In the genomic region with DNA sequence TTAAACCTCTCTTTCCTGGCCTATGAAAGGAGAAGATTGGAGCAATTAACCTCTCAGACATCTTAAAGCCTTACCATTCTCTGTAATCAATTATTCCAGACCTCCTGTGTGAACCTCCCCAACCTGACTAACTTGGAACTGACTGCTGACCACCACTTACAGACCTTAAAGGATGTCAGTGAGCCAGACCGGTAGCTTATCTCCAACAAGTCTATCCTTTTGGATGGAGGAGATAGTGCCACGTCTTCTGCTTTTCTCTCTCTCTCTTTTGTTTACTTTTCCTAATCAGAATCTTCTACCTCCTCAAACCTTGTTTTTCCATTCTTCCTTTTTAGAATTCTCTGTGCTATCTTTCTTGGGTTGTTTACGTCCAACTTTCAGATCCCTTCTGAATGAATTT, we compare ENCODE assay signal across 1 cellular context.
TF ChIP-seq lines count a peak whose summit lies in the region.

No MANE protein-coding gene starts in this region.

TF ChIP-seq in K562, 482 proteins besides CTCF, POLR2A, EP300 and RAD21 (continued from another document):
- TF ChIP-seq MED1 (CRISPR knock-in tag; IDR thresholded peaks at IDR 0.05; ENCODE audit: borderline replicate concordance): no peak
- peak; percentile 39; the same call in 1 of the 2 replicates for TF ChIP-seq CXXC5 (CRISPR knock-in tag; IDR thresholded peaks at IDR 0.05)
- no peak for TF ChIP-seq MYNN (IDR thresholded peaks at IDR 0.05)
- TF ChIP-seq MYNN (CRISPR knock-in tag; IDR thresholded peaks at IDR 0.05): no peak
- TF ChIP-seq TRIM24 (IDR thresholded peaks at IDR 0.05): no peak
- TF ChIP-seq ZNF217 (CRISPR knock-in tag; IDR thresholded peaks at IDR 0.05): no peak
- no peak for TF ChIP-seq RB1 (IDR thresholded peaks at IDR 0.05; ENCODE audit: low read depth)
- TF ChIP-seq NBN (IDR thresholded peaks at IDR 0.05; ENCODE audit: low read depth): no peak
- no peak for TF ChIP-seq MCM7 (IDR thresholded peaks at IDR 0.05)
- TF ChIP-seq KLF13 (tag; IDR thresholded peaks at IDR 0.05; ENCODE audit: borderline replicate concordance, low read depth): no peak
- no peak for TF ChIP-seq U2AF2 (optimal IDR thresholded peaks at IDR 0.05; ENCODE audit: low read depth, low read length)
- TF ChIP-seq, protein P1, sequence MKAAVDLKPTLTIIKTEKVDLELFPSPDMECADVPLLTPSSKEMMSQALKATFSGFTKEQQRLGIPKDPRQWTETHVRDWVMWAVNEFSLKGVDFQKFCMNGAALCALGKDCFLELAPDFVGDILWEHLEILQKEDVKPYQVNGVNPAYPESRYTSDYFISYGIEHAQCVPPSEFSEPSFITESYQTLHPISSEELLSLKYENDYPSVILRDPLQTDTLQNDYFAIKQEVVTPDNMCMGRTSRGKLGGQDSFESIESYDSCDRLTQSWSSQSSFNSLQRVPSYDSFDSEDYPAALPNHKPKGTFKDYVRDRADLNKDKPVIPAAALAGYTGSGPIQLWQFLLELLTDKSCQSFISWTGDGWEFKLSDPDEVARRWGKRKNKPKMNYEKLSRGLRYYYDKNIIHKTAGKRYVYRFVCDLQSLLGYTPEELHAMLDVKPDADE (conservative IDR thresholded peaks at IDR 0.05; ENCODE audit: control insufficient read depth, low read depth, low read length): no peak
- TF ChIP-seq SMARCA4 (IDR thresholded peaks at IDR 0.05): no peak
- TF ChIP-seq ARID1B (IDR thresholded peaks at IDR 0.05): peak; percentile 80
- TF ChIP-seq NCOA6 (IDR thresholded peaks at IDR 0.05): no peak
- TF ChIP-seq, protein P2, sequence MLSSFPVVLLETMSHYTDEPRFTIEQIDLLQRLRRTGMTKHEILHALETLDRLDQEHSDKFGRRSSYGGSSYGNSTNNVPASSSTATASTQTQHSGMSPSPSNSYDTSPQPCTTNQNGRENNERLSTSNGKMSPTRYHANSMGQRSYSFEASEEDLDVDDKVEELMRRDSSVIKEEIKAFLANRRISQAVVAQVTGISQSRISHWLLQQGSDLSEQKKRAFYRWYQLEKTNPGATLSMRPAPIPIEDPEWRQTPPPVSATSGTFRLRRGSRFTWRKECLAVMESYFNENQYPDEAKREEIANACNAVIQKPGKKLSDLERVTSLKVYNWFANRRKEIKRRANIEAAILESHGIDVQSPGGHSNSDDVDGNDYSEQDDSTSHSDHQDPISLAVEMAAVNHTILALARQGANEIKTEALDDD (IDR thresholded peaks at IDR 0.05): peak; percentile 68
- no peak for TF ChIP-seq POLR3A (IDR thresholded peaks at IDR 0.05; ENCODE audit: borderline replicate concordance, extremely low read depth, insufficient read depth, insufficient read length)
- TF ChIP-seq, protein P3, sequence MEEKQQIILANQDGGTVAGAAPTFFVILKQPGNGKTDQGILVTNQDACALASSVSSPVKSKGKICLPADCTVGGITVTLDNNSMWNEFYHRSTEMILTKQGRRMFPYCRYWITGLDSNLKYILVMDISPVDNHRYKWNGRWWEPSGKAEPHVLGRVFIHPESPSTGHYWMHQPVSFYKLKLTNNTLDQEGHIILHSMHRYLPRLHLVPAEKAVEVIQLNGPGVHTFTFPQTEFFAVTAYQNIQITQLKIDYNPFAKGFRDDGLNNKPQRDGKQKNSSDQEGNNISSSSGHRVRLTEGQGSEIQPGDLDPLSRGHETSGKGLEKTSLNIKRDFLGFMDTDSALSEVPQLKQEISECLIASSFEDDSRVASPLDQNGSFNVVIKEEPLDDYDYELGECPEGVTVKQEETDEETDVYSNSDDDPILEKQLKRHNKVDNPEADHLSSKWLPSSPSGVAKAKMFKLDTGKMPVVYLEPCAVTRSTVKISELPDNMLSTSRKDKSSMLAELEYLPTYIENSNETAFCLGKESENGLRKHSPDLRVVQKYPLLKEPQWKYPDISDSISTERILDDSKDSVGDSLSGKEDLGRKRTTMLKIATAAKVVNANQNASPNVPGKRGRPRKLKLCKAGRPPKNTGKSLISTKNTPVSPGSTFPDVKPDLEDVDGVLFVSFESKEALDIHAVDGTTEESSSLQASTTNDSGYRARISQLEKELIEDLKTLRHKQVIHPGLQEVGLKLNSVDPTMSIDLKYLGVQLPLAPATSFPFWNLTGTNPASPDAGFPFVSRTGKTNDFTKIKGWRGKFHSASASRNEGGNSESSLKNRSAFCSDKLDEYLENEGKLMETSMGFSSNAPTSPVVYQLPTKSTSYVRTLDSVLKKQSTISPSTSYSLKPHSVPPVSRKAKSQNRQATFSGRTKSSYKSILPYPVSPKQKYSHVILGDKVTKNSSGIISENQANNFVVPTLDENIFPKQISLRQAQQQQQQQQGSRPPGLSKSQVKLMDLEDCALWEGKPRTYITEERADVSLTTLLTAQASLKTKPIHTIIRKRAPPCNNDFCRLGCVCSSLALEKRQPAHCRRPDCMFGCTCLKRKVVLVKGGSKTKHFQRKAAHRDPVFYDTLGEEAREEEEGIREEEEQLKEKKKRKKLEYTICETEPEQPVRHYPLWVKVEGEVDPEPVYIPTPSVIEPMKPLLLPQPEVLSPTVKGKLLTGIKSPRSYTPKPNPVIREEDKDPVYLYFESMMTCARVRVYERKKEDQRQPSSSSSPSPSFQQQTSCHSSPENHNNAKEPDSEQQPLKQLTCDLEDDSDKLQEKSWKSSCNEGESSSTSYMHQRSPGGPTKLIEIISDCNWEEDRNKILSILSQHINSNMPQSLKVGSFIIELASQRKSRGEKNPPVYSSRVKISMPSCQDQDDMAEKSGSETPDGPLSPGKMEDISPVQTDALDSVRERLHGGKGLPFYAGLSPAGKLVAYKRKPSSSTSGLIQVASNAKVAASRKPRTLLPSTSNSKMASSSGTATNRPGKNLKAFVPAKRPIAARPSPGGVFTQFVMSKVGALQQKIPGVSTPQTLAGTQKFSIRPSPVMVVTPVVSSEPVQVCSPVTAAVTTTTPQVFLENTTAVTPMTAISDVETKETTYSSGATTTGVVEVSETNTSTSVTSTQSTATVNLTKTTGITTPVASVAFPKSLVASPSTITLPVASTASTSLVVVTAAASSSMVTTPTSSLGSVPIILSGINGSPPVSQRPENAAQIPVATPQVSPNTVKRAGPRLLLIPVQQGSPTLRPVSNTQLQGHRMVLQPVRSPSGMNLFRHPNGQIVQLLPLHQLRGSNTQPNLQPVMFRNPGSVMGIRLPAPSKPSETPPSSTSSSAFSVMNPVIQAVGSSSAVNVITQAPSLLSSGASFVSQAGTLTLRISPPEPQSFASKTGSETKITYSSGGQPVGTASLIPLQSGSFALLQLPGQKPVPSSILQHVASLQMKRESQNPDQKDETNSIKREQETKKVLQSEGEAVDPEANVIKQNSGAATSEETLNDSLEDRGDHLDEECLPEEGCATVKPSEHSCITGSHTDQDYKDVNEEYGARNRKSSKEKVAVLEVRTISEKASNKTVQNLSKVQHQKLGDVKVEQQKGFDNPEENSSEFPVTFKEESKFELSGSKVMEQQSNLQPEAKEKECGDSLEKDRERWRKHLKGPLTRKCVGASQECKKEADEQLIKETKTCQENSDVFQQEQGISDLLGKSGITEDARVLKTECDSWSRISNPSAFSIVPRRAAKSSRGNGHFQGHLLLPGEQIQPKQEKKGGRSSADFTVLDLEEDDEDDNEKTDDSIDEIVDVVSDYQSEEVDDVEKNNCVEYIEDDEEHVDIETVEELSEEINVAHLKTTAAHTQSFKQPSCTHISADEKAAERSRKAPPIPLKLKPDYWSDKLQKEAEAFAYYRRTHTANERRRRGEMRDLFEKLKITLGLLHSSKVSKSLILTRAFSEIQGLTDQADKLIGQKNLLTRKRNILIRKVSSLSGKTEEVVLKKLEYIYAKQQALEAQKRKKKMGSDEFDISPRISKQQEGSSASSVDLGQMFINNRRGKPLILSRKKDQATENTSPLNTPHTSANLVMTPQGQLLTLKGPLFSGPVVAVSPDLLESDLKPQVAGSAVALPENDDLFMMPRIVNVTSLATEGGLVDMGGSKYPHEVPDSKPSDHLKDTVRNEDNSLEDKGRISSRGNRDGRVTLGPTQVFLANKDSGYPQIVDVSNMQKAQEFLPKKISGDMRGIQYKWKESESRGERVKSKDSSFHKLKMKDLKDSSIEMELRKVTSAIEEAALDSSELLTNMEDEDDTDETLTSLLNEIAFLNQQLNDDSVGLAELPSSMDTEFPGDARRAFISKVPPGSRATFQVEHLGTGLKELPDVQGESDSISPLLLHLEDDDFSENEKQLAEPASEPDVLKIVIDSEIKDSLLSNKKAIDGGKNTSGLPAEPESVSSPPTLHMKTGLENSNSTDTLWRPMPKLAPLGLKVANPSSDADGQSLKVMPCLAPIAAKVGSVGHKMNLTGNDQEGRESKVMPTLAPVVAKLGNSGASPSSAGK (IDR thresholded peaks at IDR 0.05): no peak
- TF ChIP-seq MAFF (IDR thresholded peaks at IDR 0.05; ENCODE audit: low read length): no peak
- TF ChIP-seq, protein P4, sequence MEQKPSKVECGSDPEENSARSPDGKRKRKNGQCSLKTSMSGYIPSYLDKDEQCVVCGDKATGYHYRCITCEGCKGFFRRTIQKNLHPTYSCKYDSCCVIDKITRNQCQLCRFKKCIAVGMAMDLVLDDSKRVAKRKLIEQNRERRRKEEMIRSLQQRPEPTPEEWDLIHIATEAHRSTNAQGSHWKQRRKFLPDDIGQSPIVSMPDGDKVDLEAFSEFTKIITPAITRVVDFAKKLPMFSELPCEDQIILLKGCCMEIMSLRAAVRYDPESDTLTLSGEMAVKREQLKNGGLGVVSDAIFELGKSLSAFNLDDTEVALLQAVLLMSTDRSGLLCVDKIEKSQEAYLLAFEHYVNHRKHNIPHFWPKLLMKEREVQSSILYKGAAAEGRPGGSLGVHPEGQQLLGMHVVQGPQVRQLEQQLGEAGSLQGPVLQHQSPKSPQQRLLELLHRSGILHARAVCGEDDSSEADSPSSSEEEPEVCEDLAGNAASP (IDR thresholded peaks at IDR 0.05): no peak
- no peak for TF ChIP-seq CC2D1A (IDR thresholded peaks at IDR 0.05)
- TF ChIP-seq NR4A1 (CRISPR knock-in tag; IDR thresholded peaks at IDR 0.05): no peak
- TF ChIP-seq NR4A1 (tag; IDR thresholded peaks at IDR 0.05): no peak
- no peak for TF ChIP-seq RBM22 (IDR thresholded peaks at IDR 0.05; ENCODE audit: low read depth, low read length, poor library complexity, severe bottlenecking)
- TF ChIP-seq ELF1 (tag; IDR thresholded peaks at IDR 0.05): no peak
- no peak for TF ChIP-seq HNRNPH1 (optimal IDR thresholded peaks at IDR 0.05; ENCODE audit: low read depth, low read length)
- TF ChIP-seq MTA2 (IDR thresholded peaks at IDR 0.05; ENCODE audit: low read depth): peak; percentile 35; the same call in 1 of the 2 replicates
- peak; percentile 56; the same call in 1 of the 2 replicates for TF ChIP-seq NCOR1 (IDR thresholded peaks at IDR 0.05)
- TF ChIP-seq, protein P5, sequence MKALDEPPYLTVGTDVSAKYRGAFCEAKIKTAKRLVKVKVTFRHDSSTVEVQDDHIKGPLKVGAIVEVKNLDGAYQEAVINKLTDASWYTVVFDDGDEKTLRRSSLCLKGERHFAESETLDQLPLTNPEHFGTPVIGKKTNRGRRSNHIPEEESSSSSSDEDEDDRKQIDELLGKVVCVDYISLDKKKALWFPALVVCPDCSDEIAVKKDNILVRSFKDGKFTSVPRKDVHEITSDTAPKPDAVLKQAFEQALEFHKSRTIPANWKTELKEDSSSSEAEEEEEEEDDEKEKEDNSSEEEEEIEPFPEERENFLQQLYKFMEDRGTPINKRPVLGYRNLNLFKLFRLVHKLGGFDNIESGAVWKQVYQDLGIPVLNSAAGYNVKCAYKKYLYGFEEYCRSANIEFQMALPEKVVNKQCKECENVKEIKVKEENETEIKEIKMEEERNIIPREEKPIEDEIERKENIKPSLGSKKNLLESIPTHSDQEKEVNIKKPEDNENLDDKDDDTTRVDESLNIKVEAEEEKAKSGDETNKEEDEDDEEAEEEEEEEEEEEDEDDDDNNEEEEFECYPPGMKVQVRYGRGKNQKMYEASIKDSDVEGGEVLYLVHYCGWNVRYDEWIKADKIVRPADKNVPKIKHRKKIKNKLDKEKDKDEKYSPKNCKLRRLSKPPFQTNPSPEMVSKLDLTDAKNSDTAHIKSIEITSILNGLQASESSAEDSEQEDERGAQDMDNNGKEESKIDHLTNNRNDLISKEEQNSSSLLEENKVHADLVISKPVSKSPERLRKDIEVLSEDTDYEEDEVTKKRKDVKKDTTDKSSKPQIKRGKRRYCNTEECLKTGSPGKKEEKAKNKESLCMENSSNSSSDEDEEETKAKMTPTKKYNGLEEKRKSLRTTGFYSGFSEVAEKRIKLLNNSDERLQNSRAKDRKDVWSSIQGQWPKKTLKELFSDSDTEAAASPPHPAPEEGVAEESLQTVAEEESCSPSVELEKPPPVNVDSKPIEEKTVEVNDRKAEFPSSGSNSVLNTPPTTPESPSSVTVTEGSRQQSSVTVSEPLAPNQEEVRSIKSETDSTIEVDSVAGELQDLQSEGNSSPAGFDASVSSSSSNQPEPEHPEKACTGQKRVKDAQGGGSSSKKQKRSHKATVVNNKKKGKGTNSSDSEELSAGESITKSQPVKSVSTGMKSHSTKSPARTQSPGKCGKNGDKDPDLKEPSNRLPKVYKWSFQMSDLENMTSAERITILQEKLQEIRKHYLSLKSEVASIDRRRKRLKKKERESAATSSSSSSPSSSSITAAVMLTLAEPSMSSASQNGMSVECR (CRISPR knock-in tag; IDR thresholded peaks at IDR 0.05): no peak
- peak; percentile 32 for TF ChIP-seq CBFA2T2 (conservative IDR thresholded peaks at IDR 0.05)
- TF ChIP-seq, protein P6, sequence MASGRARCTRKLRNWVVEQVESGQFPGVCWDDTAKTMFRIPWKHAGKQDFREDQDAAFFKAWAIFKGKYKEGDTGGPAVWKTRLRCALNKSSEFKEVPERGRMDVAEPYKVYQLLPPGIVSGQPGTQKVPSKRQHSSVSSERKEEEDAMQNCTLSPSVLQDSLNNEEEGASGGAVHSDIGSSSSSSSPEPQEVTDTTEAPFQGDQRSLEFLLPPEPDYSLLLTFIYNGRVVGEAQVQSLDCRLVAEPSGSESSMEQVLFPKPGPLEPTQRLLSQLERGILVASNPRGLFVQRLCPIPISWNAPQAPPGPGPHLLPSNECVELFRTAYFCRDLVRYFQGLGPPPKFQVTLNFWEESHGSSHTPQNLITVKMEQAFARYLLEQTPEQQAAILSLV (tag; IDR thresholded peaks at IDR 0.05): no peak
- TF ChIP-seq, protein P7, sequence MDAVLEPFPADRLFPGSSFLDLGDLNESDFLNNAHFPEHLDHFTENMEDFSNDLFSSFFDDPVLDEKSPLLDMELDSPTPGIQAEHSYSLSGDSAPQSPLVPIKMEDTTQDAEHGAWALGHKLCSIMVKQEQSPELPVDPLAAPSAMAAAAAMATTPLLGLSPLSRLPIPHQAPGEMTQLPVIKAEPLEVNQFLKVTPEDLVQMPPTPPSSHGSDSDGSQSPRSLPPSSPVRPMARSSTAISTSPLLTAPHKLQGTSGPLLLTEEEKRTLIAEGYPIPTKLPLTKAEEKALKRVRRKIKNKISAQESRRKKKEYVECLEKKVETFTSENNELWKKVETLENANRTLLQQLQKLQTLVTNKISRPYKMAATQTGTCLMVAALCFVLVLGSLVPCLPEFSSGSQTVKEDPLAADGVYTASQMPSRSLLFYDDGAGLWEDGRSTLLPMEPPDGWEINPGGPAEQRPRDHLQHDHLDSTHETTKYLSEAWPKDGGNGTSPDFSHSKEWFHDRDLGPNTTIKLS (IDR thresholded peaks at IDR 0.05; ENCODE audit: borderline replicate concordance, low read depth): peak; percentile 31; the same call in 1 of the 2 replicates
- TF ChIP-seq ZKSCAN8 (CRISPR knock-in tag; IDR thresholded peaks at IDR 0.05): no peak
TF ChIP-seq in K562: peak in this region for 18.
